Comparison of ENCODE assay signal across 10 cellular contexts in genomic region chr3:151316267-151316991, GRCh38. TPM values are rescaled to one million over a fixed set of nuclear protein-coding genes. Genes with fewer than 3 reads are reported as not detected.
DNase-seq lines count a peak whose midpoint lies in the region; TF ChIP-seq lines count a peak whose summit lies in the region.
"Had no signal": no experiment of that assay in that cellular context is flagged by ENCODE, and none has a peak within 500 bp of the region (broad histone marks: within the 10 kb centered on the region; RNA-seq: fewer than 3 reads in every experiment).

Gene GPR87 (minus strand): TSS chr3:151316820. CDS start chr3:151300100, 16,720 bp downstream.

- no peak within 1 kb of the TSS for H3K27ac Mint-ChIP-seq in activated naive CD4-positive, alpha-beta T cell treated with anti-CD3 and anti-CD28 coated beads, Interleukin-2, amount 10 ng/mL, durations not matched to agents 7 days and 5 days

- peaks cover 6% of the 10 kb centered on the region for H3K4me1 Mint-ChIP-seq in activated naive CD4-positive, alpha-beta T cell treated with anti-CD3 and anti-CD28 coated beads, Interleukin-2, amount 10 ng/mL, durations not matched to agents 7 days and 5 days

- DNase-seq in activated naive CD4-positive, alpha-beta T cell treated with Interleukin-2 at 50 U/mL for 16 hours: peak; percentile 27
- DNase-seq in activated naive CD4-positive, alpha-beta T cell treated with anti-CD3 and anti-CD28 coated beads, Interleukin-2, amount 10 ng/mL, durations not matched to agents 7 days and 5 days: no peak
- no peak for DNase-seq in esophagus squamous epithelium (lab: John Stamatoyannopoulos, UW)
- DNase-seq in posterior cingulate gyrus: no peak
- no peak for DNase-seq in NCI-H2171 (lab: John Stamatoyannopoulos, UW)
- no peak for DNase-seq in inferior parietal cortex (ENCODE audit: extremely low spot score)
- DNase-seq: BE2C had no signal

- intact Hi-C loops in esophagus squamous epithelium (cut with DNase I): no loop called here
- intact Hi-C loops in posterior cingulate gyrus (cut with DNase I): no loop called here

- H3K4me3 Mint-ChIP-seq in activated naive CD4-positive, alpha-beta T cell treated with anti-CD3 and anti-CD28 coated beads, Interleukin-2, amount 10 ng/mL, durations not matched to agents 7 days and 5 days: no peak within 1 kb of the TSS

- peak in 1 of 4 donors; percentile 45 for TF ChIP-seq POLR2A in esophagus squamous epithelium (IDR thresholded peaks at IDR 0.05)

- no peak for TF ChIP-seq CTCF in OCI-LY3 (IDR thresholded peaks at IDR 0.05; ENCODE audit: low read depth, low read length)
- no peak for TF ChIP-seq CTCF in esophagus squamous epithelium (IDR thresholded peaks at IDR 0.05)

- 31 to 34% methylated on average over 7 of the region's 7 CpGs for WGBS in esophagus squamous epithelium, 2 donors
- 84% methylated on average over 7 of the region's 7 CpGs for WGBS in thymus

- H2AFZ ChIP-seq in OCI-LY3 (ENCODE audit: low read depth, low read length): peak within 1 kb of the TSS; percentile 17

- H3K36me3 ChIP-seq in OCI-LY3 (replicated peaks; ENCODE audit: low read depth, low read length) (no peaks in the 10 kb centered on the region), esophagus squamous epithelium (no peaks in the 10 kb centered on the region), thymus (ENCODE audit: control insufficient read depth, insufficient read depth) (no peaks in the 10 kb centered on the region)
- H3K36me3 ChIP-seq: BE2C, cardiac muscle cell had no signal

- H3K9me3 ChIP-seq in OCI-LY3 (ENCODE audit: insufficient read depth, low read length) (no peaks in the 10 kb centered on the region), esophagus squamous epithelium (no peaks in the 10 kb centered on the region), thymus (ENCODE audit: control insufficient read depth) (no peaks in the 10 kb centered on the region)
- H3K9me3 ChIP-seq: BE2C had no signal

- H3K27ac ChIP-seq in OCI-LY3 (ENCODE audit: low read length) (peak within 1 kb of the TSS; percentile 16; the same call in 1 of the 2 replicates), esophagus squamous epithelium (peak within 1 kb of the TSS; percentile 59 to 92 (median 87)), thymus (ENCODE audit: low read depth) (no peak within 1 kb of the TSS)
- H3K27ac ChIP-seq: cardiac muscle cell had no signal

- peak within 1 kb of the TSS; percentile 7; the same call in 1 of the 2 replicates for H3K9ac ChIP-seq in OCI-LY3 (ENCODE audit: low read length)

- no peaks in the 10 kb centered on the region for H3K27me3 Mint-ChIP-seq in activated naive CD4-positive, alpha-beta T cell treated with anti-CD3 and anti-CD28 coated beads, Interleukin-2, amount 10 ng/mL, durations not matched to agents 7 days and 5 days

- H4K20me1 ChIP-seq in OCI-LY3 (ENCODE audit: insufficient read depth, low read length): no peaks in the 10 kb centered on the region

- no peaks in the 10 kb centered on the region for H3K36me3 Mint-ChIP-seq in activated naive CD4-positive, alpha-beta T cell treated with anti-CD3 and anti-CD28 coated beads, Interleukin-2, amount 10 ng/mL, durations not matched to agents 7 days and 5 days

- no peaks in the 10 kb centered on the region for H3K9me3 Mint-ChIP-seq in activated naive CD4-positive, alpha-beta T cell treated with anti-CD3 and anti-CD28 coated beads, Interleukin-2, amount 10 ng/mL, durations not matched to agents 7 days and 5 days

- no peaks in the 10 kb centered on the region for H3K79me2 ChIP-seq in OCI-LY3 (ENCODE audit: low read length)

- H3K4me2 ChIP-seq in OCI-LY3 (ENCODE audit: low read length): peak within 1 kb of the TSS; percentile 67

- H3K27me3 ChIP-seq in OCI-LY3 (ENCODE audit: low read depth, low read length) (no peaks in the 10 kb centered on the region), esophagus squamous epithelium (no peaks in the 10 kb centered on the region), thymus (ENCODE audit: control insufficient read depth, insufficient read depth) (no peaks in the 10 kb centered on the region)
- H3K27me3 ChIP-seq: BE2C, cardiac muscle cell had no signal

- H3K4me1 ChIP-seq in OCI-LY3 (ENCODE audit: low read length) (peaks cover 33% of the 10 kb centered on the region), esophagus squamous epithelium (peaks cover 24 to 79% (median 28%) of the 10 kb centered on the region in 3 donors), thymus (ENCODE audit: control insufficient read depth, insufficient read depth, low read length) (no peaks in the 10 kb centered on the region)
- H3K4me1 ChIP-seq: BE2C had no signal

- H3K4me3 ChIP-seq in OCI-LY3 (ENCODE audit: low read length) (peak within 1 kb of the TSS; percentile 28), esophagus squamous epithelium (peak within 1 kb of the TSS; percentile 37 to 56 (median 52)), thymus (ENCODE audit: low read length) (no peak within 1 kb of the TSS)
- H3K4me3 ChIP-seq: cardiac muscle cell had no signal

- CTCF ChIA-PET in activated naive CD4-positive, alpha-beta T cell treated with anti-CD3 and anti-CD28 coated beads, Interleukin-2, amount 10 ng/mL, durations not matched to agents 7 days and 5 days (lab: Charles Lee): interaction anchor here (0.8 to 1.2 kb wide), 4 partner anchors 9 to 109 kb away, joined by 3 to 6 read pairs (median 4); no protein-coding TSS in a partner anchor

RNA-seq across cellular contexts. Expression of gene GPR87, which starts in this region (rescaled TPM):
- total RNA-seq in esophagus squamous epithelium: 10 to 100 TPM; 37.8 to 55.1 (median 46.0) TPM
- polyA plus RNA-seq in thymus: 20.8 TPM
- total RNA-seq: cardiac muscle cell had no signal
- polyA plus RNA-seq: cardiac muscle cell had no signal
